In genomic region chr1:161391136-161391535, GRCh38 we compare ENCODE assay signal across 13 cellular contexts. TPM values are rescaled to one million over a fixed set of nuclear protein-coding genes. Genes with fewer than 3 reads are reported as not detected.
DNase-seq lines count a peak whose midpoint lies in the region; ATAC-seq, FAIRE-seq and TF ChIP-seq lines count a peak whose summit lies in the region.
"Not testable (repeated sequence)": the region's sequence is repeated elsewhere in the genome, so short reads cannot be mapped to it uniquely, and the experiment has no call there.
"Had no signal": no experiment of that assay in that cellular context is flagged by ENCODE, and none has a peak within 500 bp of the region (broad histone marks: within the 10 kb centered on the region; RNA-seq: fewer than 3 reads in every experiment).

No MANE protein-coding gene starts in this region.

- TF ChIP-seq POLR2A in A549 (IDR thresholded peaks at IDR 0.05; ENCODE audit: low read length): not testable (repeated sequence)

- not testable (repeated sequence) for DNase-seq in A549 (ENCODE audit: low read depth in 1 of 2, low spot score in 1 of 2); GM23248; PC-3; activated CD4-positive, alpha-beta T cell treated with anti-CD3 and anti-CD28 coated beads, Interleukin-2, amount 10 ng/mL, durations not matched to agents 7 days and 5 days; activated naive CD4-positive, alpha-beta T cell treated with anti-CD3 and anti-CD28 coated beads, Interleukin-2, amount 50 U/mL, for 72 hours (ENCODE audit: low spot score in 2 of 2); endodermal cell; progenitor cell of endocrine pancreas (ENCODE audit: low spot score, unreplicated experiment)

- H3K79me2 ChIP-seq in GM23248 (ENCODE audit: insufficient read depth); PC-3 (ENCODE audit: low read length): not testable (repeated sequence)

- H3K27me3 Mint-ChIP-seq in activated CD4-positive, alpha-beta T cell treated with anti-CD3 and anti-CD28 coated beads, Interleukin-2, amount 10 ng/mL, durations not matched to agents 7 days and 5 days; endodermal cell (ENCODE audit: insufficient read depth): not testable (repeated sequence)
- H3K27me3 Mint-ChIP-seq in progenitor cell of endocrine pancreas: peaks cover 23% of the 10 kb centered on the region

- not testable (repeated sequence) for TF ChIP-seq CTCF in A549 (IDR thresholded peaks at IDR 0.05); PC-3 (conservative IDR thresholded peaks at IDR 0.05; ENCODE audit: low read depth, low read length); endodermal cell (conservative IDR thresholded peaks at IDR 0.05); progenitor cell of endocrine pancreas (IDR thresholded peaks at IDR 0.05; ENCODE audit: unreplicated experiment)

- H3K36me3 Mint-ChIP-seq in activated CD4-positive, alpha-beta T cell treated with anti-CD3 and anti-CD28 coated beads, Interleukin-2, amount 10 ng/mL, durations not matched to agents 7 days and 5 days (ENCODE audit: low read depth); endodermal cell (ENCODE audit: low read depth); progenitor cell of endocrine pancreas (ENCODE audit: insufficient read depth): not testable (repeated sequence)
- peaks cover 0 to 26% of the 10 kb centered on the region in 2 donors for H3K36me3 Mint-ChIP-seq in activated naive CD4-positive, alpha-beta T cell treated with anti-CD3 and anti-CD28 coated beads, Interleukin-2, amount 50 U/mL, for 72 hours

- peaks cover 45% of the 10 kb centered on the region for H3K4me1 Mint-ChIP-seq in activated CD4-positive, alpha-beta T cell treated with anti-CD3 and anti-CD28 coated beads, Interleukin-2, amount 10 ng/mL, durations not matched to agents 7 days and 5 days
- not testable (repeated sequence) for H3K4me1 Mint-ChIP-seq in endodermal cell; progenitor cell of endocrine pancreas (ENCODE audit: low read depth)

- H3K4me3 Mint-ChIP-seq in activated CD4-positive, alpha-beta T cell treated with anti-CD3 and anti-CD28 coated beads, Interleukin-2, amount 10 ng/mL, durations not matched to agents 7 days and 5 days: peak overlapping the region; percentile 77
- peak overlapping the region; percentile 88 for H3K4me3 Mint-ChIP-seq in endodermal cell
- peak overlapping the region; percentile 89 for H3K4me3 Mint-ChIP-seq in progenitor cell of endocrine pancreas (ENCODE audit: low read depth)

- not testable (repeated sequence) for H3K27ac ChIP-seq in A549; GM23248; endodermal cell (ENCODE audit: low read depth, low read length); muscle layer of colon (ENCODE audit: low read depth, low read length)
- peak overlapping the region; percentile 70; the same call in 1 of the 2 replicates for H3K27ac ChIP-seq in PC-3 (ENCODE audit: low read length)

- H3K4me1 ChIP-seq in A549; GM23248 (ENCODE audit: insufficient read depth); endodermal cell (ENCODE audit: control insufficient read depth, insufficient read depth, low read length); muscle layer of colon (ENCODE audit: insufficient read depth, low read length): not testable (repeated sequence)
- H3K4me1 ChIP-seq in PC-3 (ENCODE audit: insufficient read depth, low read length): peaks cover 14% of the 10 kb centered on the region

- H3K9me2 ChIP-seq in GM23248 (ENCODE audit: insufficient read depth); PC-3 (replicated peaks; ENCODE audit: low read length): not testable (repeated sequence)

- CTCF ChIA-PET in A549 (lab: Yijun Ruan, JAX): interaction anchor here (0.6 to 1.5 kb wide), 4 partner anchors 9 to 49 kb away, joined by 3 to 6 read pairs (median 4); no protein-coding TSS in a partner anchor
- CTCF ChIA-PET in PC-3 (lab: Charles Lee): not testable (repeated sequence)
- CTCF ChIA-PET in activated CD4-positive, alpha-beta T cell treated with anti-CD3 and anti-CD28 coated beads, Interleukin-2, amount 10 ng/mL, durations not matched to agents 7 days and 5 days (lab: Charles Lee): interaction anchor here (0.7 to 2.7 kb wide), 6 partner anchors 9 to 294 kb away, joined by 3 to 14 read pairs (median 3); partner anchors contain the start of gene TOMM40L

- not testable (repeated sequence) for TF ChIP-seq RAD21 in A549 (conservative IDR thresholded peaks at IDR 0.05 in 1 of 2, IDR thresholded peaks at IDR 0.05 in 1 of 2)

- WGBS in A549 (ENCODE audit: missing lambda C conversion rate): 95% methylated on average over 7 of the region's 7 CpGs
- whole genome bisulfite sequencing in GM23248 (ENCODE audit: low coverage in 1 of 2, low lambda C conversion rate in 2 of 2, missing lambda C conversion rate in 2 of 2), 2 experiments: 63 to 71% methylated on average over 7 of the region's 7 CpGs
- WGBS in endodermal cell (ENCODE audit: insufficient coverage in 1 of 2, insufficient read length in 1 of 2), 2 experiments: 91 to 98% methylated on average over 5 to 7 of the region's 7 CpGs

- not testable (repeated sequence) for H3K4me3 ChIP-seq in A549; muscle layer of colon (ENCODE audit: low read depth in 1 of 2, low read length in 2 of 2)
- H3K4me3 ChIP-seq in GM23248 (peak overlapping the region; percentile 83; the same call in 1 of the 2 replicates), PC-3 (ENCODE audit: low read length) (peak overlapping the region; percentile 86), endodermal cell (ENCODE audit: low read length) (peak overlapping the region; percentile 90)

- not testable (repeated sequence) for H3K27me3 ChIP-seq in GM23248 (replicated peaks; ENCODE audit: insufficient read depth); PC-3 (ENCODE audit: low read length); endodermal cell (ENCODE audit: control insufficient read depth, insufficient read depth, low read length, poor library complexity, severe bottlenecking); muscle layer of colon (ENCODE audit: control insufficient read depth in 1 of 2, insufficient read depth in 2 of 2, low read length in 2 of 2)

- not testable (repeated sequence) for TF ChIP-seq EP300 in A549 (IDR thresholded peaks at IDR 0.05)

- H4K20me1 ChIP-seq in GM23248 (ENCODE audit: insufficient read depth); PC-3 (ENCODE audit: low read length): not testable (repeated sequence)

- not testable (repeated sequence) for H3K9me3 ChIP-seq in A549; GM23248 (ENCODE audit: low read depth); PC-3 (ENCODE audit: low read length); endodermal cell (ENCODE audit: control insufficient read depth, low read length); muscle layer of colon (ENCODE audit: low read length)

- not testable (repeated sequence) for ATAC-seq in A549; PC-3; activated naive CD4-positive, alpha-beta T cell treated with anti-CD3 and anti-CD28 coated beads, Interleukin-2, amount 50 U/mL, for 72 hours

- not testable (repeated sequence) for H3K9me3 Mint-ChIP-seq in activated CD4-positive, alpha-beta T cell treated with anti-CD3 and anti-CD28 coated beads, Interleukin-2, amount 10 ng/mL, durations not matched to agents 7 days and 5 days; activated naive CD4-positive, alpha-beta T cell treated with anti-CD3 and anti-CD28 coated beads, Interleukin-2, amount 50 U/mL, for 72 hours; endodermal cell; progenitor cell of endocrine pancreas (ENCODE audit: low read depth)

- in situ Hi-C loops in GM23248 (cut with MboI): not testable (repeated sequence)

- H2AFZ ChIP-seq in GM23248: peak overlapping the region; percentile 88; the same call in 1 of the 2 replicates
- H2AFZ ChIP-seq in PC-3 (ENCODE audit: low read length): not testable (repeated sequence)

- not testable (repeated sequence) for H3K27ac Mint-ChIP-seq in activated CD4-positive, alpha-beta T cell treated with anti-CD3 and anti-CD28 coated beads, Interleukin-2, amount 10 ng/mL, durations not matched to agents 7 days and 5 days; endodermal cell; progenitor cell of endocrine pancreas
- H3K27ac Mint-ChIP-seq in activated naive CD4-positive, alpha-beta T cell treated with anti-CD3 and anti-CD28 coated beads, Interleukin-2, amount 50 U/mL, for 72 hours: peak overlapping the region; percentile 94 to 97

- not testable (repeated sequence) for BruUV-seq in PC-3 (replicated peaks; lab: Mats Ljungman, UMichigan)

- H3K9ac ChIP-seq in GM23248 (peak overlapping the region; percentile 95), PC-3 (ENCODE audit: low read length) (peak overlapping the region; percentile 87), muscle layer of colon (ENCODE audit: low read length) (peak overlapping the region; percentile 71)
- H3K9ac ChIP-seq in endodermal cell (ENCODE audit: extremely low read depth, low read length, poor library complexity, severe bottlenecking): not testable (repeated sequence)

- H3F3A ChIP-seq in GM23248 (ENCODE audit: insufficient read depth); PC-3 (ENCODE audit: low read length, unreplicated experiment): not testable (repeated sequence)

- peak overlapping the region; percentile 79 for H3K4me2 ChIP-seq in A549
- H3K4me2 ChIP-seq in GM23248 (ENCODE audit: unreplicated experiment): peak overlapping the region; percentile 86
- H3K4me2 ChIP-seq in PC-3 (ENCODE audit: low read length): peak overlapping the region; percentile 95

- not testable (repeated sequence) for FAIRE-seq in A549 (lab: Jason Lieb, UNC)

- intact Hi-C loops in PC-3 (cut with micrococcal nuclease): loop anchor here (10.0 kb wide), 1 partner anchor 144 kb away; no protein-coding TSS in a partner anchor

- H3K36me3 ChIP-seq in GM23248 (ENCODE audit: low read depth); PC-3 (ENCODE audit: low read depth, low read length); endodermal cell (ENCODE audit: control insufficient read depth, insufficient read depth, low read length); muscle layer of colon (ENCODE audit: insufficient read depth, low read length): not testable (repeated sequence)

- POLR2A ChIA-PET in A549 (lab: Yijun Ruan, JAX); activated CD4-positive, alpha-beta T cell treated with anti-CD3 and anti-CD28 coated beads, Interleukin-2, amount 10 ng/mL, durations not matched to agents 7 days and 5 days (lab: Charles Lee): not testable (repeated sequence)
- POLR2A ChIA-PET in PC-3 (lab: Charles Lee; ENCODE audit: unreplicated experiment): interaction anchor here (1.0 kb wide), 1 partner anchor 166 kb away, joined by 3 read pairs; the partner anchor contains the start of gene TOMM40L

RNA-seq across cellular contexts. Expression of gene CFAP126, which starts 23.5 kb away (rescaled TPM):
- polyA plus RNA-seq in A549 (2011; rRNA removed) (not detected in 2 replicates), A549 (2017; fragmentation: RNase III; extraction: RNeasy Plus Mini Kit Qiagen cat#74134 plus additional on column Dnase treatment) (not detected in 3 replicates), GM23248 (2016; fragmentation: Nextera tagmentation; extraction: Ambion mirVana) (not detected in 2 replicates)
- not detected in 2 replicates for polyA plus RNA-seq in A549 (2012; cell fraction: cytosol; rRNA removed)
- polyA plus RNA-seq in A549 (2012; cell fraction: nucleus; rRNA removed): not detected in 2 replicates
- polyA minus RNA-seq in A549 (2011; rRNA and poly(A)+ RNA removed): not detected in 2 replicates
- total RNA-seq in GM23248 (2014; rRNA removed; shearing (Covaris generic)): not detected in 2 replicates
- total RNA-seq in PC-3 (2014; rRNA removed) (not detected in 2 replicates), endodermal cell (1 to 10 TPM in 1 of 2 donors, under 1 TPM in 1; 0.86 to 1.2 TPM), progenitor cell of endocrine pancreas (0.65 and 1.4 TPM in 2 replicates)
- not detected for total RNA-seq in activated CD4-positive, alpha-beta T cell treated with anti-CD3 and anti-CD28 coated beads, Interleukin-2, amount 10 ng/mL, durations not matched to agents 7 days and 5 days
- not detected for total RNA-seq in activated naive CD4-positive, alpha-beta T cell treated with anti-CD3 and anti-CD28 coated beads, Interleukin-2, amount 50 U/mL, for 72 hours
- polyA plus RNA-seq in endodermal cell (2013, experiment 1 of 2): 0.32 TPM
- polyA plus RNA-seq in endodermal cell (2013, experiment 2 of 2): not detected
- total RNA-seq: adrenal gland, bronchial epithelial cell, foreskin keratinocyte, Right ventricle myocardium superior, subcutaneous adipose tissue had no signal
- polyA plus RNA-seq: foreskin keratinocyte had no signal
